Comparison of ENCODE assay signal across 14 cellular contexts in the genomic region with DNA sequence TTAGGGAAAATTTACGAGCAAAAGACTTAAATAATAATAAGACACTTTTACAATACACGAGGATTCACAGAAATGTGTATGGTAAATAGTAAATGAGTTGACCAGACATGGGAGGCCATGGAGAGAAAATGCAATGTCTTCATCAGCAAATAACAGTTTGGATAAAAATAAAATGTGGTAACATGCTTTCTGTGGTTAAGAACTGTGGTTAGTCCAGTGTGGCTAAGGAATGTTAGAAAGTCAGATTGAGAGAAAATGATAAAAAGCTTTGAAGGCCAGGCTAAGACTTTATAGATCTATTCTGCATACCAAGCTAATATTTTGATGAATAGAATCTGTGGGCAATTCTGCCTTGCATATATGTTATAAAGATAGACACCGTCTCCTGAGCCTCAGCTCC.
DNase-seq lines count a peak whose midpoint lies in the region; ATAC-seq and TF ChIP-seq lines count a peak whose summit lies in the region.
"Had no signal": no experiment of that assay in that cellular context is flagged by ENCODE, and none has a peak within 500 bp of the region (broad histone marks: within the 10 kb centered on the region; RNA-seq: fewer than 3 reads in every experiment).

No MANE protein-coding gene starts in this region.

- H3K27ac Mint-ChIP-seq in GM23338 (no peak overlapping the region), WTC11 (no peak overlapping the region)
- H3K27ac Mint-ChIP-seq: CD4-positive, alpha-beta memory T cell had no signal

- no peaks in the 10 kb centered on the region for H3K36me3 Mint-ChIP-seq in GM23338 (ENCODE audit: low read depth)
- H3K36me3 Mint-ChIP-seq in WTC11, result peaks cover 57% of the 10 kb centered on the region
- H3K36me3 Mint-ChIP-seq: CD4-positive, alpha-beta memory T cell had no signal

- H3K4me3 ChIP-seq in BLaER1 treated with 17β-estradiol and CSF1 and Interleukin-3, amounts not matched to agents 10 nM and 100 nM, result no peak overlapping the region
- no peak overlapping the region for H3K4me3 ChIP-seq in astrocyte of the spinal cord (ENCODE audit: low read depth, low read length)
- H3K4me3 ChIP-seq in smooth muscle cell, result no peak overlapping the region
- H3K4me3 ChIP-seq in GM23338, result no peak overlapping the region
- H3K4me3 ChIP-seq in breast epithelium, result no peak overlapping the region

- H4K20me1 ChIP-seq in BLaER1 treated with 17β-estradiol and CSF1 and Interleukin-3, amounts not matched to agents 10 nM and 100 nM, result no peaks in the 10 kb centered on the region
- no peaks in the 10 kb centered on the region for H4K20me1 ChIP-seq in smooth muscle cell (ENCODE audit: low read depth)
- H4K20me1 ChIP-seq in GM23338 (replicated peaks; ENCODE audit: insufficient read depth), result 0 out of 2 replicates have a peak, but pooled peaks cover 3% of the 10 kb centered on the region

- no peak for TF ChIP-seq POLR2A in breast epithelium (IDR thresholded peaks at IDR 0.05)

- H3K9me3 Mint-ChIP-seq in GM23338 (peaks cover 9% of the 10 kb centered on the region; the same call in 2 of the 3 replicates), WTC11 (peaks cover 81% of the 10 kb centered on the region)

- H3K36me3 ChIP-seq in BLaER1 treated with 17β-estradiol and CSF1 and Interleukin-3, amounts not matched to agents 10 nM and 100 nM, result no peaks in the 10 kb centered on the region
- H3K36me3 ChIP-seq in smooth muscle cell (ENCODE audit: low read depth), result no peaks in the 10 kb centered on the region
- H3K36me3 ChIP-seq in GM23338 (ENCODE audit: insufficient read depth), result no peaks in the 10 kb centered on the region
- H3K36me3 ChIP-seq in breast epithelium, result no peaks in the 10 kb centered on the region

- intact Hi-C loops in breast epithelium (cut with DNase I; ENCODE audit: low total_unique reads), result no loop called here

- H3K79me2 ChIP-seq in smooth muscle cell (ENCODE audit: low read depth), result no peaks in the 10 kb centered on the region
- no peaks in the 10 kb centered on the region for H3K79me2 ChIP-seq in GM23338 (replicated peaks; ENCODE audit: insufficient read depth)

- H3K9ac ChIP-seq in BLaER1 treated with 17β-estradiol and CSF1 and Interleukin-3, amounts not matched to agents 10 nM and 100 nM, result no peak overlapping the region
- no peak overlapping the region for H3K9ac ChIP-seq in smooth muscle cell (ENCODE audit: low read depth)

- peak overlapping the region in 9 of 11 experiments; percentile 23 to 69 (median 53); a peak in 17 of 22 replicates for H3K4me2 ChIP-seq in BLaER1 treated with 17β-estradiol and CSF1 and Interleukin-3, amounts not matched to agents 10 nM and 100 nM
- H3K4me2 ChIP-seq in smooth muscle cell (peak overlapping the region; percentile 12), GM23338 (no peak overlapping the region)

- WGBS in smooth muscle cell (ENCODE audit: low lambda C conversion rate), result 73% methylated on average over 3 of the region's 3 CpGs

- CTCF ChIA-PET in WTC11 (lab: Charles Lee), result no interaction called here

- no peaks in the 10 kb centered on the region for H3F3A ChIP-seq in smooth muscle cell (ENCODE audit: low read depth)
- no peaks in the 10 kb centered on the region for H3F3A ChIP-seq in GM23338 (replicated peaks; ENCODE audit: low read depth)

- peaks cover 0 to 6% (median 0%) of the 10 kb centered on the region in 11 experiments; a peak in 2 of 22 replicates for H3K9me3 ChIP-seq in BLaER1 treated with 17β-estradiol and CSF1 and Interleukin-3, amounts not matched to agents 10 nM and 100 nM (replicated peaks in 1 of 11)
- no peaks in the 10 kb centered on the region for H3K9me3 ChIP-seq in smooth muscle cell (replicated peaks; ENCODE audit: low read depth)
- H3K9me3 ChIP-seq in breast epithelium, result no peaks in the 10 kb centered on the region

- no peak overlapping the region for H3K27ac ChIP-seq in BLaER1 treated with 17β-estradiol and CSF1 and Interleukin-3, amounts not matched to agents 10 nM and 100 nM
- H3K27ac ChIP-seq in smooth muscle cell (ENCODE audit: low read depth), result no peak overlapping the region
- no peak overlapping the region for H3K27ac ChIP-seq in GM23338 (ENCODE audit: low read depth)
- no peak overlapping the region for H3K27ac ChIP-seq in breast epithelium
- H3K27ac ChIP-seq: C4-2B had no signal

- no peaks in the 10 kb centered on the region for H3K9me2 ChIP-seq in GM23338 (ENCODE audit: insufficient read depth)

- no peaks in the 10 kb centered on the region for H3K27me3 ChIP-seq in BLaER1 treated with 17β-estradiol and CSF1 and Interleukin-3, amounts not matched to agents 10 nM and 100 nM
- peaks cover 15% of the 10 kb centered on the region for H3K27me3 ChIP-seq in smooth muscle cell (ENCODE audit: low read depth)
- H3K27me3 ChIP-seq in GM23338 (ENCODE audit: insufficient read depth), result peaks cover 48% of the 10 kb centered on the region
- H3K27me3 ChIP-seq in breast epithelium, result no peaks in the 10 kb centered on the region

- H3K4me1 Mint-ChIP-seq in GM23338 (peaks cover 4% of the 10 kb centered on the region; the same call in 2 of the 3 replicates), WTC11 (no peaks in the 10 kb centered on the region)
- H3K4me1 Mint-ChIP-seq: CD4-positive, alpha-beta memory T cell had no signal

- DNase-seq in OCI-M1 (lab: John Stamatoyannopoulos, UW) (peak; percentile 1), astrocyte of the spinal cord (ENCODE audit: low read depth, low spot score) (peak; percentile 42), smooth muscle cell (lab: John Stamatoyannopoulos, UW; ENCODE audit: unreplicated experiment) (no peak), GM23338 (ENCODE audit: low spot score) (no peak), cerebellum (ENCODE audit: low spot score) (no peak), breast epithelium (ENCODE audit: low spot score in 2 of 2) (no peak), WTC11 (ENCODE audit: low spot score) (no peak)
- DNase-seq: CD4-positive, alpha-beta memory T cell; DMS79 treated with DMSO at 0.1 percent for 48 hours; EL; KBM-7 had no signal

- peaks cover 21% of the 10 kb centered on the region for H3K27me3 Mint-ChIP-seq in GM23338 (ENCODE audit: insufficient read depth, low read depth, poor library complexity)
- peaks cover 78% of the 10 kb centered on the region for H3K27me3 Mint-ChIP-seq in WTC11 (ENCODE audit: low read depth)
- H3K27me3 Mint-ChIP-seq: CD4-positive, alpha-beta memory T cell had no signal

- H2AFZ ChIP-seq in smooth muscle cell (ENCODE audit: low read depth), result no peak overlapping the region
- H2AFZ ChIP-seq in GM23338, result no peak overlapping the region

- POLR2A ChIA-PET in WTC11 (lab: Charles Lee), result no interaction called here

- in situ Hi-C loops in astrocyte of the spinal cord (cut with HindIII; ENCODE audit: low sequenced_read_pairs), result no loop called here

- peaks cover 5 to 21% (median 19%) of the 10 kb centered on the region in 10 experiments; a peak in 18 of 20 replicates for H3K4me1 ChIP-seq in BLaER1 treated with 17β-estradiol and CSF1 and Interleukin-3, amounts not matched to agents 10 nM and 100 nM
- peaks cover 6% of the 10 kb centered on the region for H3K4me1 ChIP-seq in smooth muscle cell (ENCODE audit: low read depth)
- H3K4me1 ChIP-seq in GM23338 (ENCODE audit: insufficient read depth), result no peaks in the 10 kb centered on the region
- H3K4me1 ChIP-seq in breast epithelium, result no peaks in the 10 kb centered on the region

- H3K4me3 Mint-ChIP-seq in GM23338, result no peak overlapping the region
- H3K4me3 Mint-ChIP-seq in WTC11, result no peak overlapping the region
- H3K4me3 Mint-ChIP-seq: CD4-positive, alpha-beta memory T cell had no signal

- TF ChIP-seq CTCF in astrocyte of the spinal cord (IDR thresholded peaks at IDR 0.05; ENCODE audit: low read depth, low read length), result no peak
- TF ChIP-seq CTCF in smooth muscle cell (IDR thresholded peaks at IDR 0.05; ENCODE audit: borderline replicate concordance, insufficient read depth, poor library complexity, severe bottlenecking), result no peak
- TF ChIP-seq CTCF in GM23338 (conservative IDR thresholded peaks at IDR 0.05; ENCODE audit: low read depth in 2 of 2), result no peak
- no peak for TF ChIP-seq CTCF in breast epithelium (IDR thresholded peaks at IDR 0.05)
- no peak for TF ChIP-seq CTCF in WTC11 (IDR thresholded peaks at IDR 0.05)

- no peak for ATAC-seq in GM23338
- ATAC-seq in WTC11, result no peak
- ATAC-seq: HCT116 had no signal

TF ChIP-seq in GM23338, 12 proteins besides CTCF, POLR2A, EP300 and RAD21 (continues in another document):
- TF ChIP-seq JUNB (IDR thresholded peaks at IDR 0.05; ENCODE audit: unreplicated experiment), result no peak
- no peak for TF ChIP-seq EZH2 (IDR thresholded peaks at IDR 0.05; ENCODE audit: low read depth, unreplicated experiment)
- TF ChIP-seq STAT1 (IDR thresholded peaks at IDR 0.05; ENCODE audit: unreplicated experiment), result no peak

TF ChIP-seq in WTC11, 78 proteins besides CTCF, POLR2A, EP300 and RAD21 (continues in another document):
- TF ChIP-seq FOXP1 (CRISPR knock-in tag; IDR thresholded peaks at IDR 0.05; ENCODE audit: borderline replicate concordance) (no peak), ZNF396 (CRISPR knock-in tag; IDR thresholded peaks at IDR 0.05; ENCODE audit: borderline replicate concordance) (no peak), RORB (CRISPR knock-in tag; IDR thresholded peaks at IDR 0.05) (no peak)
- TF ChIP-seq, protein P1, sequence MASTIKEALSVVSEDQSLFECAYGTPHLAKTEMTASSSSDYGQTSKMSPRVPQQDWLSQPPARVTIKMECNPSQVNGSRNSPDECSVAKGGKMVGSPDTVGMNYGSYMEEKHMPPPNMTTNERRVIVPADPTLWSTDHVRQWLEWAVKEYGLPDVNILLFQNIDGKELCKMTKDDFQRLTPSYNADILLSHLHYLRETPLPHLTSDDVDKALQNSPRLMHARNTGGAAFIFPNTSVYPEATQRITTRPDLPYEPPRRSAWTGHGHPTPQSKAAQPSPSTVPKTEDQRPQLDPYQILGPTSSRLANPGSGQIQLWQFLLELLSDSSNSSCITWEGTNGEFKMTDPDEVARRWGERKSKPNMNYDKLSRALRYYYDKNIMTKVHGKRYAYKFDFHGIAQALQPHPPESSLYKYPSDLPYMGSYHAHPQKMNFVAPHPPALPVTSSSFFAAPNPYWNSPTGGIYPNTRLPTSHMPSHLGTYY (CRISPR knock-in tag; IDR thresholded peaks at IDR 0.05), result no peak

Comparison
In these comparisons a context has a peak if more than half of its experiments do, and no peak if none do; other contexts are left out.
1. DNase-seq: peak in OCI-M1 (single experiment) and astrocyte of the spinal cord (single experiment); none in smooth muscle cell (single experiment), GM23338 (single experiment), cerebellum (single experiment), breast epithelium (0 of 2) and WTC11 (single experiment).